Comparison of ENCODE assay signal across 32 cellular contexts in the genomic region with DNA sequence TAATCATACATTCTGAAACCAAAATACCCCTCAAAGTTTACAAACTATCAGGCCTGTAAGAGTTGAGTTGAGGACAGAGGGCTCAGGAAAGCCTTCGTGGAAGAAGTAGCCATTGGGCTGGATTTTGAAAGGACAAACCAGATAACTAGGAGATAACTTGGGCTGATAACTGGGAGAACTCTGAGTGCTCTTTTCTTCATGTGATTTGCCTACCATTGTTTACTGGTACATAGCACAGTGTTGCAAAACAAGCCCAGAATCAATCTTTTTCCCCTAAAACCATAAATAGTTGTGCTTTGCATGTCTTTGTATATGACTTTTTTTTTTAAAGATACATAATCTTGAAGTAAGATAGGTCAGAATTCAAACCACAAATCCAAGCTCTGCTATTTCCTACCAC.
"Had no signal": no experiment of that assay in that cellular context is flagged by ENCODE, and none has a peak within 500 bp of the region (broad histone marks: within the 10 kb centered on the region; RNA-seq: fewer than 3 reads in every experiment).

No MANE protein-coding gene starts in this region.

- H3K4me1 Mint-ChIP-seq: activated CD4-positive, alpha-beta T cell treated with anti-CD3 and anti-CD28 coated beads, Interleukin-2, amount 10 ng/mL, durations not matched to agents 7 days and 5 days; neural progenitor cell; stimulated activated naive B cell treated with anti-CD40 and anti-IgM and Interleukin-4, amounts not matched to agents 10 μg/mL and 1 μg/mL and 100 μg/mL, for 72 hours had no signal

- H3K4me3 ChIP-seq: body of pancreas, coronary artery, dorsolateral prefrontal cortex, gastroesophageal sphincter, lower lobe of right lung, neural progenitor cell, right atrium auricular region, stomach, thyroid gland, upper lobe of right lung had no signal

- H3K27ac Mint-ChIP-seq: activated CD4-positive, alpha-beta memory T cell treated with anti-CD3 and anti-CD28 coated beads, Interleukin-2, amount 10 ng/mL, durations not matched to agents 7 days and 5 days; activated CD4-positive, alpha-beta T cell treated with anti-CD3 and anti-CD28 coated beads, Interleukin-2, amount 10 ng/mL, durations not matched to agents 7 days and 5 days; activated T-helper 2 cell treated with anti-CD3 and anti-CD28 coated beads, Interferon-gamma antibody, Interleukin-2, Interleukin-4, amounts not matched to agents 10 μg/mL and 5 μg/mL and 100 μg/mL, durations not matched to agents 14 hours and 24 hours and 36 hours; endodermal cell; natural killer cell; neural progenitor cell; stimulated activated naive B cell treated with anti-CD40 and anti-IgM and Interleukin-4, amounts not matched to agents 10 μg/mL and 1 μg/mL and 100 μg/mL, for 72 hours had no signal

- H3K79me2 ChIP-seq: parathyroid adenoma had no signal

- H3K27ac ChIP-seq: body of pancreas, coronary artery, dorsolateral prefrontal cortex, gastroesophageal sphincter, lower lobe of right lung, neural progenitor cell, parathyroid adenoma, right atrium auricular region, stomach, thyroid gland, upper lobe of right lung had no signal

- H2AFZ ChIP-seq: neural progenitor cell, parathyroid adenoma had no signal

- H3K4me3 Mint-ChIP-seq: activated CD4-positive, alpha-beta memory T cell treated with anti-CD3 and anti-CD28 coated beads, Interleukin-2, amount 10 ng/mL, durations not matched to agents 7 days and 5 days; activated CD4-positive, alpha-beta T cell treated with anti-CD3 and anti-CD28 coated beads, Interleukin-2, amount 10 ng/mL, durations not matched to agents 7 days and 5 days; activated T-cell treated with anti-CD3 and anti-CD28 coated beads, Interleukin-2, amount 50 U/mL, for 4 hours; endodermal cell; natural killer cell; neural progenitor cell; stimulated activated naive B cell treated with anti-CD40 and anti-IgM and Interleukin-4, amounts not matched to agents 10 μg/mL and 1 μg/mL and 100 μg/mL, for 72 hours had no signal

- H3K36me3 ChIP-seq: gastroesophageal sphincter, lower lobe of right lung, neural progenitor cell, right atrium auricular region, stomach, thyroid gland, upper lobe of right lung had no signal

- ATAC-seq: activated naive CD4-positive, alpha-beta T cell treated with anti-CD3 and anti-CD28 coated beads, Interleukin-2, amount 50 U/mL, for 72 hours; activated T-cell treated with anti-CD3 and anti-CD28 coated beads, Interleukin-2, amount 50 U/mL, for 4 hours; body of pancreas; esophagus mucosa; gastroesophageal sphincter; lower lobe of right lung; natural killer cell; stimulated activated naive B cell treated with anti-CD40 and anti-IgM and Interleukin-4, amounts not matched to agents 10 μg/mL and 1 μg/mL and 100 μg/mL, for 72 hours; upper lobe of right lung had no signal

- H3K27me3 ChIP-seq: body of pancreas, gastroesophageal sphincter, neural progenitor cell, right atrium auricular region, stomach, thyroid gland, upper lobe of right lung had no signal

- H3K27me3 Mint-ChIP-seq: activated CD4-positive, alpha-beta memory T cell treated with anti-CD3 and anti-CD28 coated beads, Interleukin-2, amount 10 ng/mL, durations not matched to agents 7 days and 5 days; activated CD4-positive, alpha-beta T cell treated with anti-CD3 and anti-CD28 coated beads, Interleukin-2, amount 10 ng/mL, durations not matched to agents 7 days and 5 days had no signal

- H3K9me3 ChIP-seq: body of pancreas, gastroesophageal sphincter, lower lobe of right lung, right atrium auricular region, stomach, thyroid gland, upper lobe of right lung had no signal

- DNase-seq: activated CD4-positive, alpha-beta memory T cell treated with anti-CD3 and anti-CD28 coated beads, Interleukin-2, amount 10 ng/mL, durations not matched to agents 7 days and 5 days; activated CD4-positive, alpha-beta T cell treated with anti-CD3 and anti-CD28 coated beads for 1 hour; activated CD4-positive, alpha-beta T cell treated with anti-CD3 and anti-CD28 coated beads, Interleukin-2, amount 10 ng/mL, durations not matched to agents 7 days and 5 days; activated CD8-positive, alpha-beta memory T cell treated with anti-CD3 and anti-CD28 coated beads, Interleukin-2, amount 50 U/mL, for 48 hours; activated naive CD4-positive, alpha-beta T cell; activated T-cell treated with anti-CD3 and anti-CD28 coated beads, Interleukin-2, amount 50 U/mL, for 4 hours; aorta; body of pancreas; cerebellar nuclear complex; dorsolateral prefrontal cortex; endodermal cell; hippocampal formation; kidney glomerular epithelial cell; lower lobe of right lung; mesendoderm; natural killer cell; occipital lobe; stimulated activated CD4-positive, alpha-beta T cell treated with anti-CD3 and anti-CD28 coated beads, Interleukin-15, amount 100 ng/mL, for 24 hours; stimulated activated CD4-positive, alpha-beta T cell treated with anti-CD3 and anti-CD28 coated beads, Interleukin-2, amount 100 ng/mL, for 24 hours; stimulated activated naive B cell treated with anti-CD40 and anti-IgM and Interleukin-4, amounts not matched to agents 10 μg/mL and 1 μg/mL and 100 μg/mL, for 72 hours; stomach; T-helper 2 cell; thyroid gland; upper lobe of right lung had no signal

- H3K4me2 ChIP-seq: neural progenitor cell had no signal

- H3K9me3 Mint-ChIP-seq: activated T-helper 2 cell treated with anti-CD3 and anti-CD28 coated beads, Interferon-gamma antibody, Interleukin-2, Interleukin-4, amounts not matched to agents 10 μg/mL and 5 μg/mL and 100 μg/mL, durations not matched to agents 14 hours and 24 hours and 36 hours; endodermal cell; natural killer cell had no signal

- H3K4me1 ChIP-seq: gastroesophageal sphincter, lower lobe of right lung, neural progenitor cell, parathyroid adenoma, right atrium auricular region, stomach, thyroid gland, upper lobe of right lung had no signal

- H3K36me3 Mint-ChIP-seq: activated naive CD4-positive, alpha-beta T cell treated with anti-CD3 and anti-CD28 coated beads, Interleukin-2, amount 50 U/mL, for 72 hours; natural killer cell; neural progenitor cell; stimulated activated naive B cell treated with anti-CD40 and anti-IgM and Interleukin-4, amounts not matched to agents 10 μg/mL and 1 μg/mL and 100 μg/mL, for 72 hours had no signal
